8 cellular contexts compared by ENCODE assay signal in genomic region chr17:42287305-42288077, GRCh38. TPM values are rescaled to one million over a fixed set of nuclear protein-coding genes. Genes with fewer than 3 reads are reported as not detected.
DNase-seq lines count a peak whose midpoint lies in the region; ATAC-seq and TF ChIP-seq lines count a peak whose summit lies in the region.

No MANE protein-coding gene starts in this region.

- peak overlapping the region; percentile 40 for H3K4me3 ChIP-seq in A673 (ENCODE audit: low read depth, low read length, poor library complexity, severe bottlenecking)

- H3K4me1 Mint-ChIP-seq in MCF 10A (ENCODE audit: insufficient read depth, unreplicated experiment), result no peaks in the 10 kb centered on the region

- no peak for DNase-seq in A673 (ENCODE audit: low spot score)
- DNase-seq in GM20000 (ENCODE audit: low spot score), result peak; percentile 76
- DNase-seq in T-helper 1 cell, result peak in 4 of 5 donors; percentile 19 to 71 (median 28)
- no peak for DNase-seq in MCF 10A (ENCODE audit: unreplicated experiment)
- peak; percentile 33 to 49 for DNase-seq in stimulated activated CD4-positive, alpha-beta T cell treated with anti-CD3 and anti-CD28 coated beads, Interleukin-2, amount 100 ng/mL, for 48 hours
- no peak for DNase-seq in OCI-M2 (lab: John Stamatoyannopoulos, UW; ENCODE audit: unreplicated experiment)

- TF ChIP-seq CTCF in A673 (conservative IDR thresholded peaks at IDR 0.05; ENCODE audit: low read depth, low read length) (no peak), GM20000 (IDR thresholded peaks at IDR 0.05; ENCODE audit: extremely low read depth, missing control alignments) (no peak), MCF 10A (IDR thresholded peaks at IDR 0.05; ENCODE audit: unreplicated experiment) (no peak)

- no peak for ATAC-seq in GM18520 (IDR thresholded peaks at IDR 0.05; ENCODE audit: unreplicated experiment)

- no peaks in the 10 kb centered on the region for H3K4me1 ChIP-seq in A673 (ENCODE audit: insufficient read depth, low read length, poor library complexity, severe bottlenecking)

- H3K27me3 Mint-ChIP-seq in MCF 10A (ENCODE audit: insufficient read depth, unreplicated experiment), result peaks cover 14% of the 10 kb centered on the region

- intact Hi-C loops in A673 (cut with micrococcal nuclease; ENCODE audit: unreplicated experiment), result no loop called here
- intact Hi-C loops in MCF 10A (cut with micrococcal nuclease), result no loop called here

- H3K27ac ChIP-seq in A673 (ENCODE audit: low read depth, low read length, poor library complexity, severe bottlenecking) (no peak overlapping the region), layer of hippocampus (ENCODE audit: low read depth, low read length) (peak overlapping the region; percentile 63)

- no peak overlapping the region for H3K27ac Mint-ChIP-seq in MCF 10A (ENCODE audit: low read depth, unreplicated experiment)

- CTCF ChIA-PET in A673 (lab: Charles Lee) (no interaction called here), MCF 10A (lab: Yijun Ruan, JAX) (interaction anchor here (0.5 to 0.7 kb wide), 4 partner anchors 48 to 170 kb away, joined by 3 read pairs; no protein-coding TSS in a partner anchor)

- H3K36me3 Mint-ChIP-seq in MCF 10A (ENCODE audit: insufficient read depth, unreplicated experiment), result no peaks in the 10 kb centered on the region

- BruUV-seq in A673 (replicated peaks; lab: Mats Ljungman, UMichigan) (no TSS peak), MCF 10A (replicated peaks; lab: Mats Ljungman, UMichigan) (no TSS peak)

- no peaks in the 10 kb centered on the region for H3K9me3 Mint-ChIP-seq in MCF 10A (ENCODE audit: unreplicated experiment)

- POLR2A ChIA-PET in A673 (lab: Charles Lee; ENCODE audit: low non-redundant PET), result no interaction called here
- POLR2A ChIA-PET in MCF 10A (lab: Yijun Ruan, JAX), result interaction anchor here (0.7 to 1.2 kb wide), 3 partner anchors 12 to 27 kb away, joined by 3 to 4 read pairs (median 3); partner anchors contain the start of gene STAT5B

- H3K36me3 ChIP-seq in A673 (ENCODE audit: insufficient read depth, low read length, poor library complexity, severe bottlenecking), result no peaks in the 10 kb centered on the region

- H3K4me3 Mint-ChIP-seq in MCF 10A (ENCODE audit: unreplicated experiment), result peak overlapping the region; percentile 47

- no peaks in the 10 kb centered on the region for H3K27me3 ChIP-seq in A673 (replicated peaks; ENCODE audit: insufficient read depth, low read depth, low read length, poor library complexity)
- no peaks in the 10 kb centered on the region for H3K27me3 ChIP-seq in layer of hippocampus (ENCODE audit: control insufficient read depth, insufficient read depth, low read length)

- H3K9me3 ChIP-seq in A673 (ENCODE audit: low read depth, low read length, poor library complexity, severe bottlenecking), result no peaks in the 10 kb centered on the region

RNA-seq across cellular contexts. Expression of gene STAT5A, which starts 0.8 kb away (rescaled TPM):
- 0.19 TPM in 1 of 2 replicates, not detected in the other for total RNA-seq in A673 (2021)
- 1.0 and 1.7 TPM in 2 replicates for total RNA-seq in MCF 10A (2022)

RNA-seq across cellular contexts. Expression of gene STAT5B, which starts 11.3 kb away (rescaled TPM):
- 11.2 and 14.9 TPM in 2 replicates for total RNA-seq in A673 (2021)
- 29.8 and 32.6 TPM in 2 replicates for total RNA-seq in MCF 10A (2022)

Comparison
In these comparisons a context has a peak if more than half of its experiments do, and no peak if none do; other contexts are left out.
1. DNase-seq: peak in GM20000 (single experiment), T-helper 1 cell (4 of 5) and stimulated activated CD4-positive, alpha-beta T cell treated with anti-CD3 and anti-CD28 coated beads, Interleukin-2, amount 100 ng/mL, for 48 hours (2 of 2); none in A673 (single experiment), MCF 10A (single experiment) and OCI-M2 (single experiment).